In the genomic region with DNA sequence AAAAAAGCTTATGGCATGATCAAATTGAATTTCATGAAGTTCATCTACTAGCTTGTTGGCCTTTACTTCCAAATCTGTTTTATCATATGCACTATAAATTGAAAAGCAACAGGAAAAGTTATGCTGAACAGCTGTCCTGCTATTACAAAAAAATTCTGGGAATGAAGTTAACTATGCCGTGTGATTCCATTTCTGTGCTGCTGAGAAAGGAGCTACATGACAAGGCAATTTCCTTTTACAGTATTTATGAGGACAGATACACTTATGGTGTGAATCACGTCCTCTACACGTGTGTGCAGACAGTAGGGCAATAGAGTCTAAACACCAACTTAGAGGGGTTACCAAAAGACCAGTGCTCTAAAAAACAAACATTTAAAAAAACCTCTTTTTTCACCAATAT, we compare ENCODE assay signal across 23 cellular contexts.
DNase-seq lines count a peak whose midpoint lies in the region; ATAC-seq, FAIRE-seq and TF ChIP-seq lines count a peak whose summit lies in the region.
"Had no signal": no experiment of that assay in that cellular context is flagged by ENCODE, and none has a peak within 500 bp of the region (broad histone marks: within the 10 kb centered on the region; RNA-seq: fewer than 3 reads in every experiment).

No MANE protein-coding gene starts in this region.

- H3K23ac ChIP-seq in IMR-90 (ENCODE audit: low read depth, low read length) = no peak overlapping the region
- H3K23ac ChIP-seq in mesenchymal stem cell (ENCODE audit: low read length in 2 of 2) = no peak overlapping the region

- no TSS peak for BruUV-seq in IMR-90 (replicated peaks; lab: Mats Ljungman, UMichigan)
- no TSS peak for BruUV-seq in endothelial cell of umbilical vein (replicated peaks; lab: Mats Ljungman, UMichigan)

- H3K27ac ChIP-seq in IMR-90 (ENCODE audit: insufficient read depth, low read length) (no peak overlapping the region), endothelial cell of umbilical vein (ENCODE audit: insufficient read depth, low read depth, low read length) (no peak overlapping the region), mesenchymal stem cell (ENCODE audit: low read length, poor library complexity, severe bottlenecking) (no peak overlapping the region), psoas muscle (no peak overlapping the region)
- H3K27ac ChIP-seq: Peyer's patch had no signal

- H4K8ac ChIP-seq in IMR-90 (ENCODE audit: low read depth in 2 of 2, low read length in 2 of 2) = peak overlapping the region in 1 of 2 experiments; percentile 11; a peak in 1 of 4 replicates
- no peak overlapping the region for H4K8ac ChIP-seq in mesenchymal stem cell (ENCODE audit: low read length)

- H3K9me1 ChIP-seq in IMR-90 (ENCODE audit: insufficient read depth, low read length) = no peaks in the 10 kb centered on the region
- no peaks in the 10 kb centered on the region for H3K9me1 ChIP-seq in endothelial cell of umbilical vein (replicated peaks; ENCODE audit: control insufficient read depth, extremely low read depth, insufficient read depth, low read length)

- no peak overlapping the region for H3K4ac ChIP-seq in IMR-90 (ENCODE audit: low read depth, low read length)
- H3K4ac ChIP-seq in mesenchymal stem cell (ENCODE audit: low read depth in 1 of 2, low read length in 2 of 2) = no peak overlapping the region

- H2BK15ac ChIP-seq in IMR-90 (ENCODE audit: low read depth, low read length) = no peak overlapping the region
- H2BK15ac ChIP-seq in mesenchymal stem cell (ENCODE audit: low read depth, poor library complexity, severe bottlenecking) = no peak overlapping the region

- no peaks in the 10 kb centered on the region for H3K9me3 ChIP-seq in IMR-90 (ENCODE audit: control insufficient read depth, insufficient read depth, low read length)
- no peaks in the 10 kb centered on the region for H3K9me3 ChIP-seq in endothelial cell of umbilical vein (replicated peaks; ENCODE audit: control insufficient read depth, insufficient read depth, low read length)
- no peaks in the 10 kb centered on the region for H3K9me3 ChIP-seq in mesenchymal stem cell (ENCODE audit: control insufficient read depth, low read length)
- H3K9me3 ChIP-seq in psoas muscle = no peaks in the 10 kb centered on the region
- H3K9me3 ChIP-seq: Peyer's patch had no signal

- no peak overlapping the region for H2BK12ac ChIP-seq in mesenchymal stem cell (ENCODE audit: low read length in 2 of 2)

- dilution Hi-C loops in IMR-90 (cut with HindIII; ENCODE audit: low sequenced_read_pairs, unreplicated experiment) (no loop called here), endothelial cell of umbilical vein (cut with MboI; ENCODE audit: extremely low pct_ligation_motif_present, low sequenced_read_pairs) (no loop called here)

- no peak overlapping the region for H2BK20ac ChIP-seq in IMR-90 (ENCODE audit: low read depth, low read length)

- H3K79me1 ChIP-seq in IMR-90 (ENCODE audit: low read depth in 1 of 2, low read length in 2 of 2) (no peaks in the 10 kb centered on the region), mesenchymal stem cell (replicated peaks; ENCODE audit: low read length, poor library complexity, severe bottlenecking) (no peaks in the 10 kb centered on the region)

- H2BK120ac ChIP-seq in IMR-90 (ENCODE audit: low read depth, low read length) (no peak overlapping the region), mesenchymal stem cell (ENCODE audit: low read depth, low read length) (no peak overlapping the region)

- TF ChIP-seq RAD21 in IMR-90 (IDR thresholded peaks at IDR 0.05; ENCODE audit: low read length) = no peak

- H2AK9ac ChIP-seq in IMR-90 (replicated peaks; ENCODE audit: low read depth, low read length, poor library complexity) = no peak overlapping the region

- no peak overlapping the region for H4K5ac ChIP-seq in IMR-90 (ENCODE audit: low read depth, low read length)

- H3K36me3 ChIP-seq in IMR-90 (ENCODE audit: control insufficient read depth, insufficient read depth, low read length) (no peaks in the 10 kb centered on the region), endothelial cell of umbilical vein (ENCODE audit: control insufficient read depth in 2 of 2, extremely low read depth in 1 of 2, insufficient read depth in 2 of 2, low read length in 2 of 2) (no peaks in the 10 kb centered on the region), mesenchymal stem cell (ENCODE audit: control insufficient read depth in 1 of 2, insufficient read depth in 2 of 2, low read depth in 1 of 2, low read length in 2 of 2) (no peaks in the 10 kb centered on the region), psoas muscle (ENCODE audit: insufficient read depth in 1 of 2, low read depth in 1 of 2) (no peaks in the 10 kb centered on the region)
- H3K36me3 ChIP-seq: Peyer's patch had no signal

- in situ Hi-C loops in IMR-90 (cut with MboI; ENCODE audit: low sequenced_read_pairs) = no loop called here

- H2BK5ac ChIP-seq in IMR-90 (ENCODE audit: low read depth, low read length, poor library complexity, severe bottlenecking) (no peak overlapping the region), mesenchymal stem cell (ENCODE audit: low read depth, low read length, poor library complexity, severe bottlenecking) (no peak overlapping the region)

- no peak overlapping the region for H3K56ac ChIP-seq in IMR-90 (ENCODE audit: extremely low read depth, insufficient read depth, low read length)

- H3K79me2 ChIP-seq in endothelial cell of umbilical vein (ENCODE audit: control insufficient read depth, insufficient read depth, low read length) = no peaks in the 10 kb centered on the region

- FAIRE-seq in endothelial cell of umbilical vein (lab: Jason Lieb, UNC) = no peak
- FAIRE-seq: H54, HepG2 had no signal

- TF ChIP-seq CTCF in IMR-90 (conservative IDR thresholded peaks at IDR 0.05; ENCODE audit: low read depth, low read length) (no peak), endothelial cell of umbilical vein (IDR thresholded peaks at IDR 0.05; ENCODE audit: extremely low read depth in 1 of 2, insufficient read depth in 1 of 2, low read depth in 1 of 2, low read length in 2 of 2) (no peak), psoas muscle (IDR thresholded peaks at IDR 0.05) (no peak)

- CTCF ChIA-PET in IMR-90 (lab: Yijun Ruan, JAX) = no interaction called here
- CTCF ChIA-PET in endothelial cell of umbilical vein (lab: Charles Lee) = interaction anchor here (1.0 kb wide), 1 partner anchor 10 kb away, joined by 3 read pairs; no protein-coding TSS in a partner anchor

- H2AFZ ChIP-seq in IMR-90 (replicated peaks; ENCODE audit: low read length, poor library complexity) (no peak overlapping the region), endothelial cell of umbilical vein (ENCODE audit: low read depth, low read length) (no peak overlapping the region), mesenchymal stem cell (ENCODE audit: low read depth, low read length) (no peak overlapping the region)

- ATAC-seq in IMR-90 (ENCODE audit: low read depth) = peak; percentile 59
- ATAC-seq in HG03280 (IDR thresholded peaks at IDR 0.05; ENCODE audit: unreplicated experiment) = no peak
- no peak for ATAC-seq in psoas muscle
- ATAC-seq: HepG2 had no signal

- POLR2A ChIA-PET in IMR-90 (lab: Charles Lee; ENCODE audit: unreplicated experiment) (no interaction called here), endothelial cell of umbilical vein (lab: Charles Lee) (no interaction called here)

- no peaks in the 10 kb centered on the region for H4K20me1 ChIP-seq in IMR-90 (ENCODE audit: insufficient read depth, low read length)
- H4K20me1 ChIP-seq in endothelial cell of umbilical vein (replicated peaks; ENCODE audit: control insufficient read depth, extremely low read depth, insufficient read depth, low read length) = no peaks in the 10 kb centered on the region

- intact Hi-C loops in IMR-90 (cut with micrococcal nuclease) (no loop called here), endothelial cell of umbilical vein (cut with micrococcal nuclease) (no loop called here), psoas muscle (cut with DNase I) (no loop called here)

- DNase-seq in AG08395 (ENCODE audit: low spot score) (peak; percentile 11), IMR-90 (peak; percentile 44), endothelial cell of umbilical vein (ENCODE audit: low read depth, low spot score) (peak; percentile 21), mesenchymal stem cell (peak; percentile 38), NCI-H2196 treated with DMSO at 0.1 percent for 48 hours (lab: John Stamatoyannopoulos, UW; ENCODE audit: unreplicated experiment) (no peak), middle frontal gyrus (ENCODE audit: extremely low spot score, low spot score) (no peak), psoas muscle (no peak)
- DNase-seq: AML-193; Calu3; CD4-positive, CD25-positive, alpha-beta regulatory T cell; DMS79; GDM1; Karpas-422; NCI-H1105 treated with DMSO at 0.1 percent for 48 hours; NCI-H187 treated with DMSO at 0.1 percent for 48 hours; NCI-H2171; NCI-H510A; NCI-H82; Peyer's patch; Right ventricle myocardium superior had no signal

- H3K14ac ChIP-seq in IMR-90 (replicated peaks; ENCODE audit: low read depth, low read length) = 0 out of 2 replicates have a peak overlapping the region, but pooled peaks have one; percentile 0
- no peak overlapping the region for H3K14ac ChIP-seq in mesenchymal stem cell (ENCODE audit: low read length in 2 of 2)

- H3K4me1 ChIP-seq in IMR-90 (ENCODE audit: control insufficient read depth, insufficient read depth, low read length) (no peaks in the 10 kb centered on the region), endothelial cell of umbilical vein (ENCODE audit: control insufficient read depth, extremely low read depth, insufficient read depth, low read length) (no peaks in the 10 kb centered on the region), mesenchymal stem cell (ENCODE audit: control insufficient read depth, insufficient read depth, low read depth, low read length) (no peaks in the 10 kb centered on the region), psoas muscle (peaks cover 6% of the 10 kb centered on the region)
- H3K4me1 ChIP-seq: Peyer's patch had no signal

- no peak for TF ChIP-seq POLR2A in IMR-90 (IDR thresholded peaks at IDR 0.05; ENCODE audit: low read depth, low read length)
- no peak for TF ChIP-seq POLR2A in endothelial cell of umbilical vein (IDR thresholded peaks at IDR 0.05; ENCODE audit: low read depth, low read length)

- no peak overlapping the region for H2AK5ac ChIP-seq in IMR-90 (ENCODE audit: low read depth, low read length)
- H2AK5ac ChIP-seq in mesenchymal stem cell (ENCODE audit: low read length, severe bottlenecking) = no peak overlapping the region

- H3K18ac ChIP-seq in IMR-90 (ENCODE audit: low read depth, low read length) = peak overlapping the region; percentile 77; the same call in 1 of the 2 replicates
- H3K18ac ChIP-seq in mesenchymal stem cell (ENCODE audit: low read depth in 1 of 2, low read length in 2 of 2) = no peak overlapping the region

- no peak overlapping the region for H3K4me3 ChIP-seq in IMR-90 (ENCODE audit: insufficient read depth, low read depth, low read length)
- H3K4me3 ChIP-seq in endothelial cell of umbilical vein (replicated peaks in 1 of 3; ENCODE audit: insufficient read depth in 1 of 3, low read depth in 1 of 3, low read length in 3 of 3) = no peak overlapping the region
- no peak overlapping the region for H3K4me3 ChIP-seq in mesenchymal stem cell (ENCODE audit: insufficient read depth in 1 of 2, low read depth in 1 of 2, low read length in 2 of 2)
- H3K4me3 ChIP-seq in psoas muscle = no peak overlapping the region
- H3K4me3 ChIP-seq: Peyer's patch had no signal

- WGBS in IMR-90 (ENCODE audit: extremely low coverage in 2 of 2, insufficient read length in 1 of 2), 2 experiments = no CpG with 5 or more reads among the region's 3 CpGs
- 13% methylated on average over 3 of the region's 3 CpGs for WGBS in mesenchymal stem cell
- WGBS in psoas muscle, 3 donors = 59 to 74% (median 63%) methylated on average over 3 of the region's 3 CpGs

- no peak overlapping the region for H3K4me2 ChIP-seq in IMR-90 (ENCODE audit: low read depth, low read length)
- H3K4me2 ChIP-seq in endothelial cell of umbilical vein (ENCODE audit: insufficient read depth, low read length) = no peak overlapping the region
- H3K4me2 ChIP-seq in mesenchymal stem cell (ENCODE audit: low read length, poor library complexity, severe bottlenecking) = no peak overlapping the region

- H3K27me3 ChIP-seq in IMR-90 (ENCODE audit: control insufficient read depth, insufficient read depth, low read length) (no peaks in the 10 kb centered on the region), endothelial cell of umbilical vein (ENCODE audit: control insufficient read depth in 2 of 2, insufficient read depth in 2 of 2, low read length in 2 of 2) (no peaks in the 10 kb centered on the region), mesenchymal stem cell (ENCODE audit: control insufficient read depth in 1 of 2, insufficient read depth in 1 of 2, low read length in 2 of 2) (no peaks in the 10 kb centered on the region), psoas muscle (ENCODE audit: insufficient read depth in 3 of 3, low read length in 2 of 3) (no peaks in the 10 kb centered on the region)
- H3K27me3 ChIP-seq: Peyer's patch had no signal

- H4K91ac ChIP-seq in IMR-90 (ENCODE audit: insufficient read depth, low read depth, low read length) = no peak overlapping the region
- H4K91ac ChIP-seq in mesenchymal stem cell (ENCODE audit: low read length) = no peak overlapping the region

- H3K9ac ChIP-seq in IMR-90 (ENCODE audit: low read depth, low read length) (no peak overlapping the region), endothelial cell of umbilical vein (replicated peaks; ENCODE audit: extremely low read depth, insufficient read depth, low read length) (no peak overlapping the region), mesenchymal stem cell (ENCODE audit: low read length) (no peak overlapping the region)

Comparison
In these comparisons a context has a peak if more than half of its experiments do, and no peak if none do; other contexts are left out.
1. DNase-seq: peak in AG08395 (single experiment), IMR-90 (single experiment), endothelial cell of umbilical vein (single experiment) and mesenchymal stem cell (single experiment); none in NCI-H2196 treated with DMSO at 0.1 percent for 48 hours (single experiment), middle frontal gyrus (single experiment) and psoas muscle (0 of 2).